Comparison of ENCODE assay signal across 1 cellular context in genomic region chr1:25607123-25607522, GRCh38.
TF ChIP-seq lines count a peak whose summit lies in the region.

No MANE protein-coding gene starts in this region.

TF ChIP-seq in HEK293, 187 proteins besides CTCF, POLR2A, EP300 and RAD21 (continued from another document):
- no peak for TF ChIP-seq PRDM4 (tag by site-specific recombination; IDR thresholded peaks at IDR 0.05)
